In genomic region chr13:44420376-44421220, GRCh38 we compare ENCODE assay signal across 19 cellular contexts. TPM values are rescaled to one million over a fixed set of nuclear protein-coding genes. Genes with fewer than 3 reads are reported as not detected.
DNase-seq lines count a peak whose midpoint lies in the region; TF ChIP-seq lines count a peak whose summit lies in the region.
"Had no signal": no experiment of that assay in that cellular context is flagged by ENCODE, and none has a peak within 500 bp of the region (broad histone marks: within the 10 kb centered on the region; RNA-seq: fewer than 3 reads in every experiment).

No MANE protein-coding gene starts in this region.

- peaks cover 13% of the 10 kb centered on the region for H3K4me1 ChIP-seq in left ventricle myocardium inferior
- H3K4me1 ChIP-seq in endodermal cell (ENCODE audit: control insufficient read depth, insufficient read depth, low read length), result no peaks in the 10 kb centered on the region
- peaks cover 5% of the 10 kb centered on the region for H3K4me1 ChIP-seq in neural progenitor cell
- no peaks in the 10 kb centered on the region for H3K4me1 ChIP-seq in ovary (ENCODE audit: insufficient read depth)

- H3K36me3 Mint-ChIP-seq in endodermal cell (ENCODE audit: low read depth) (no peaks in the 10 kb centered on the region), neural progenitor cell (no peaks in the 10 kb centered on the region)

- no peak for TF ChIP-seq CTCF in left ventricle myocardium inferior (IDR thresholded peaks at IDR 0.05; ENCODE audit: borderline replicate concordance)
- no peak for TF ChIP-seq CTCF in endodermal cell (conservative IDR thresholded peaks at IDR 0.05)
- TF ChIP-seq CTCF in neural progenitor cell (IDR thresholded peaks at IDR 0.05), result no peak
- no peak for TF ChIP-seq CTCF in ovary (IDR thresholded peaks at IDR 0.05)

- H3K4me3 Mint-ChIP-seq in endodermal cell (no peak overlapping the region), neural progenitor cell (no peak overlapping the region)
- H3K4me3 Mint-ChIP-seq: CD4-positive, alpha-beta T cell had no signal

- H3K27me3 ChIP-seq in left ventricle myocardium inferior (ENCODE audit: low read depth) (no peaks in the 10 kb centered on the region), endodermal cell (ENCODE audit: control insufficient read depth, insufficient read depth, low read length, poor library complexity, severe bottlenecking) (no peaks in the 10 kb centered on the region), neural progenitor cell (no peaks in the 10 kb centered on the region), ovary (no peaks in the 10 kb centered on the region)

- peaks cover 13% of the 10 kb centered on the region for H3K4me1 Mint-ChIP-seq in endodermal cell
- H3K4me1 Mint-ChIP-seq in neural progenitor cell, result peaks cover 27% of the 10 kb centered on the region

- H3K4me3 ChIP-seq in left ventricle myocardium inferior, result no peak overlapping the region
- no peak overlapping the region for H3K4me3 ChIP-seq in endodermal cell (ENCODE audit: low read length)
- no peak overlapping the region for H3K4me3 ChIP-seq in neural progenitor cell
- no peak overlapping the region for H3K4me3 ChIP-seq in ovary

- TF ChIP-seq EP300 in ovary (IDR thresholded peaks at IDR 0.05), result no peak

- H3K79me2 ChIP-seq in neural progenitor cell (ENCODE audit: low read depth), result no peaks in the 10 kb centered on the region

- H3K27ac ChIP-seq in left ventricle myocardium inferior (replicated peaks) (no peak overlapping the region), endodermal cell (ENCODE audit: low read depth, low read length) (no peak overlapping the region), neural progenitor cell (no peak overlapping the region), ovary (no peak overlapping the region)

- H3K27ac Mint-ChIP-seq in endodermal cell (no peak overlapping the region), neural progenitor cell (peak overlapping the region; percentile 73)
- H3K27ac Mint-ChIP-seq: CD4-positive, alpha-beta T cell had no signal

- H3K9ac ChIP-seq in endodermal cell (ENCODE audit: extremely low read depth, low read length, poor library complexity, severe bottlenecking) (no peak overlapping the region), neural progenitor cell (no peak overlapping the region)

- H3K9me3 Mint-ChIP-seq in endodermal cell, result no peaks in the 10 kb centered on the region
- peaks cover 5% of the 10 kb centered on the region for H3K9me3 Mint-ChIP-seq in neural progenitor cell
- H3K9me3 Mint-ChIP-seq: CD4-positive, alpha-beta T cell had no signal

- no peak overlapping the region for H3K4me2 ChIP-seq in neural progenitor cell

- DNase-seq in cardiac septum (ENCODE audit: low spot score) (peak; percentile 39), left ventricle myocardium inferior (no peak), endodermal cell (peak; percentile 70), neural progenitor cell (ENCODE audit: low spot score) (no peak), NCI-H1694 treated with DMSO at 0.1 percent for 48 hours (lab: John Stamatoyannopoulos, UW) (no peak), NCI-H2029 treated with DMSO at 0.1 percent for 48 hours (lab: John Stamatoyannopoulos, UW) (no peak), ovary (no peak)
- no peak for DNase-seq in stimulated activated CD4-positive, alpha-beta T cell treated with anti-CD3 and anti-CD28 coated beads, Interleukin-15, amount 100 ng/mL, for 24 hours
- DNase-seq: Caco-2; CD4-positive, alpha-beta T cell; GDM1; NCI-H1092 treated with DMSO at 0.1 percent for 48 hours; NCI-H146; NCI-H2107; NCI-H510A treated with DMSO at 0.1 percent for 48 hours; NCI-H774; SHP77 had no signal

- H3K27me3 Mint-ChIP-seq in endodermal cell (ENCODE audit: insufficient read depth), result peaks cover 17% of the 10 kb centered on the region
- peaks cover 4% of the 10 kb centered on the region for H3K27me3 Mint-ChIP-seq in neural progenitor cell (ENCODE audit: insufficient read depth, low read depth)

- no peak overlapping the region for H2AFZ ChIP-seq in neural progenitor cell (replicated peaks)

- intact Hi-C loops in cardiac septum (cut with DNase I) (no loop called here), left ventricle myocardium inferior (cut with micrococcal nuclease) (no loop called here), ovary (cut with DNase I) (no loop called here)

- no peaks in the 10 kb centered on the region for H4K20me1 ChIP-seq in neural progenitor cell (ENCODE audit: low read depth)

- H3K9me3 ChIP-seq in left ventricle myocardium inferior (replicated peaks) (no peaks in the 10 kb centered on the region), endodermal cell (ENCODE audit: control insufficient read depth, low read length) (no peaks in the 10 kb centered on the region), neural progenitor cell (ENCODE audit: low read depth) (no peaks in the 10 kb centered on the region), ovary (no peaks in the 10 kb centered on the region)
- H3K9me3 ChIP-seq: Caco-2 had no signal

- no peaks in the 10 kb centered on the region for H3K36me3 ChIP-seq in left ventricle myocardium inferior
- H3K36me3 ChIP-seq in endodermal cell (ENCODE audit: control insufficient read depth, insufficient read depth, low read length), result no peaks in the 10 kb centered on the region
- H3K36me3 ChIP-seq in neural progenitor cell, result no peaks in the 10 kb centered on the region
- no peaks in the 10 kb centered on the region for H3K36me3 ChIP-seq in ovary

- no peak for TF ChIP-seq POLR2A in ovary (IDR thresholded peaks at IDR 0.05)

- H3F3A ChIP-seq in neural progenitor cell (ENCODE audit: low read depth), result no peaks in the 10 kb centered on the region

- 66 to 77% methylated on average over 13 to 15 of the region's 15 CpGs for WGBS in endodermal cell (ENCODE audit: insufficient coverage in 1 of 2, insufficient read length in 1 of 2), 2 experiments
- 74 to 81% (median 79%) methylated on average over 15 of the region's 15 CpGs for WGBS in ovary, 3 donors

RNA-seq across cellular contexts. Expression of gene SERP2, which starts 47.0 kb away (rescaled TPM):
- total RNA-seq in cardiac septum (7.9 TPM), left ventricle myocardium inferior (13.0 TPM), endodermal cell (1 to 10 TPM; 2.9 to 3.5 TPM), neural progenitor cell (ENCODE audit: low replicate concordance) (2.5 and 8.1 TPM in 2 replicates), ovary (10 to 100 TPM in 5 of 7 donors, 1 to 10 TPM in 2; 8.3 to 11.8 (median 10.4) TPM)
- polyA plus RNA-seq in endodermal cell (2013, experiment 1 of 2), result 7.0 TPM
- 5.7 TPM for polyA plus RNA-seq in endodermal cell (2013, experiment 2 of 2)
- polyA plus RNA-seq in ovary, result 10 to 100 TPM; 13.4 to 14.9 TPM
- total RNA-seq: A172; Caco-2; CD4-positive, alpha-beta T cell; OCI-LY7 had no signal

Comparison
In these comparisons a context has a peak if more than half of its experiments do, and no peak if none do; other contexts are left out.
1. DNase-seq: peak in cardiac septum (single experiment) and endodermal cell (single experiment); none in left ventricle myocardium inferior (single experiment), neural progenitor cell (single experiment), NCI-H1694 treated with DMSO at 0.1 percent for 48 hours (single experiment), NCI-H2029 treated with DMSO at 0.1 percent for 48 hours (single experiment), ovary (0 of 5) and stimulated activated CD4-positive, alpha-beta T cell treated with anti-CD3 and anti-CD28 coated beads, Interleukin-15, amount 100 ng/mL, for 24 hours (single experiment).